ENCODE assay signal across 8 cellular contexts in genomic region chr2:9739508-9739907, GRCh38.
DNase-seq lines count a peak whose midpoint lies in the region; ATAC-seq and TF ChIP-seq lines count a peak whose summit lies in the region.

No MANE protein-coding gene starts in this region.

- H3K27me3 Mint-ChIP-seq in CD4-positive, alpha-beta memory T cell, result no peaks in the 10 kb centered on the region
- H3K27me3 Mint-ChIP-seq in activated naive CD8-positive, alpha-beta T cell treated with anti-CD3 and anti-CD28 coated beads, Interleukin-2, amount 50 U/mL, for 24 hours, result no peaks in the 10 kb centered on the region

- H3K9me3 Mint-ChIP-seq in CD4-positive, alpha-beta memory T cell, result peaks cover 0 to 4% (median under 1%) of the 10 kb centered on the region in 8 donors
- peaks cover 8% of the 10 kb centered on the region for H3K9me3 Mint-ChIP-seq in activated naive CD8-positive, alpha-beta T cell treated with anti-CD3 and anti-CD28 coated beads, Interleukin-2, amount 50 U/mL, for 24 hours

- H3K9me3 ChIP-seq in CD4-positive, alpha-beta memory T cell (ENCODE audit: control insufficient read depth in 1 of 2, low read length in 2 of 2), result no peaks in the 10 kb centered on the region
- H3K9me3 ChIP-seq in uterus, result no peaks in the 10 kb centered on the region

- peaks cover 34 to 70% (median 48%) of the 10 kb centered on the region in 4 donors for H3K4me1 Mint-ChIP-seq in CD4-positive, alpha-beta memory T cell
- peaks cover 43% of the 10 kb centered on the region for H3K4me1 Mint-ChIP-seq in activated naive CD8-positive, alpha-beta T cell treated with anti-CD3 and anti-CD28 coated beads, Interleukin-2, amount 50 U/mL, for 24 hours

- H3K27me3 ChIP-seq in CD4-positive, alpha-beta memory T cell (ENCODE audit: insufficient read depth, low read length), result no peaks in the 10 kb centered on the region
- H3K27me3 ChIP-seq in uterus, result no peaks in the 10 kb centered on the region

- no peaks in the 10 kb centered on the region for H3K36me3 ChIP-seq in CD4-positive, alpha-beta memory T cell (ENCODE audit: insufficient read depth, low read length)
- no peaks in the 10 kb centered on the region for H3K36me3 ChIP-seq in uterus

- peak; percentile 67 for ATAC-seq in activated naive CD8-positive, alpha-beta T cell treated with anti-CD3 and anti-CD28 coated beads, Interleukin-2, amount 50 U/mL, for 24 hours
- no peak for ATAC-seq in HG03521 (IDR thresholded peaks at IDR 0.05; ENCODE audit: unreplicated experiment)

- DNase-seq in CD4-positive, alpha-beta memory T cell, result peak; percentile 48 to 70 (median 54)
- DNase-seq in RWPE1 (ENCODE audit: low spot score) (no peak), mucosa of gallbladder (ENCODE audit: low spot score) (peak; percentile 39), uterus (peak; percentile 52 to 64), RPMI8226 (no peak), NOMO-1 treated with dmso at 0.1 percent for 144 hours (lab: John Stamatoyannopoulos, UW; ENCODE audit: unreplicated experiment) (no peak)
- DNase-seq in activated naive CD8-positive, alpha-beta T cell treated with anti-CD3 and anti-CD28 coated beads, Interleukin-2, amount 50 U/mL, for 24 hours, result peak; percentile 49

- TF ChIP-seq CTCF in RWPE1 (conservative IDR thresholded peaks at IDR 0.05; ENCODE audit: low read depth) (no peak), uterus (IDR thresholded peaks at IDR 0.05) (no peak)

- intact Hi-C loops in CD4-positive, alpha-beta memory T cell (cut with micrococcal nuclease), result loop anchor here (5.0 kb wide), 2 partner anchors 37 to 43 kb away; no protein-coding TSS in a partner anchor
- intact Hi-C loops in uterus (cut with DNase I; ENCODE audit: low total_unique reads), result no loop called here

- peaks cover 49% of the 10 kb centered on the region for H3K4me1 ChIP-seq in CD4-positive, alpha-beta memory T cell (ENCODE audit: insufficient read depth, low read length)
- H3K4me1 ChIP-seq in uterus, result peaks cover 0 to 5% of the 10 kb centered on the region in 2 donors

- CTCF ChIA-PET in CD4-positive, alpha-beta memory T cell (lab: Charles Lee; ENCODE audit: partially characterized antibody), result interaction anchor here (0.9 kb wide), 1 partner anchor 61 kb away, joined by 3 read pairs; no protein-coding TSS in a partner anchor
- CTCF ChIA-PET in RWPE1 (lab: Yijun Ruan, JAX), result interaction anchor here (0.8 kb wide), 1 partner anchor 64 kb away, joined by 4 read pairs; no protein-coding TSS in a partner anchor

- H3K4me3 Mint-ChIP-seq in CD4-positive, alpha-beta memory T cell, result peak overlapping the region; percentile 73 to 97 (median 87)
- peak overlapping the region; percentile 65 for H3K4me3 Mint-ChIP-seq in activated naive CD8-positive, alpha-beta T cell treated with anti-CD3 and anti-CD28 coated beads, Interleukin-2, amount 50 U/mL, for 24 hours

- H3K27ac ChIP-seq in CD4-positive, alpha-beta memory T cell (ENCODE audit: low read depth, low read length), result peak overlapping the region; percentile 62
- peak overlapping the region; percentile 63 for H3K27ac ChIP-seq in RWPE1
- H3K27ac ChIP-seq in uterus, result peak overlapping the region; percentile 64 to 75

- POLR2A ChIA-PET in CD4-positive, alpha-beta memory T cell (lab: Charles Lee; ENCODE audit: partially characterized antibody), result interaction anchor here (0.7 to 3.4 kb wide), 7 partner anchors 11 to 184 kb away, joined by 3 to 16 read pairs (median 6); partner anchors contain the start of genes ADAM17 and YWHAQ
- POLR2A ChIA-PET in RWPE1 (lab: Yijun Ruan, JAX; ENCODE audit: low non-redundant PET), result no interaction called here

- no peaks in the 10 kb centered on the region for H3K36me3 Mint-ChIP-seq in CD4-positive, alpha-beta memory T cell
- peaks cover 2% of the 10 kb centered on the region for H3K36me3 Mint-ChIP-seq in activated naive CD8-positive, alpha-beta T cell treated with anti-CD3 and anti-CD28 coated beads, Interleukin-2, amount 50 U/mL, for 24 hours (ENCODE audit: low read depth)

- H3K4me3 ChIP-seq in CD4-positive, alpha-beta memory T cell (ENCODE audit: low read length in 2 of 2), result peak overlapping the region in 1 of 2 donors; percentile 27
- H3K4me3 ChIP-seq in uterus, result peak overlapping the region; percentile 28 to 32

- no peak for TF ChIP-seq POLR2A in uterus (IDR thresholded peaks at IDR 0.05)

- peak overlapping the region; percentile 87 to 99 (median 96) for H3K27ac Mint-ChIP-seq in CD4-positive, alpha-beta memory T cell
- H3K27ac Mint-ChIP-seq in activated naive CD8-positive, alpha-beta T cell treated with anti-CD3 and anti-CD28 coated beads, Interleukin-2, amount 50 U/mL, for 24 hours, result peak overlapping the region; percentile 75

Comparison
In these comparisons a context has a peak if more than half of its experiments do, and no peak if none do; other contexts are left out.
1. DNase-seq: peak in CD4-positive, alpha-beta memory T cell (5 of 5), activated naive CD8-positive, alpha-beta T cell treated with anti-CD3 and anti-CD28 coated beads, Interleukin-2, amount 50 U/mL, for 24 hours (single experiment), mucosa of gallbladder (single experiment) and uterus (2 of 2); none in RWPE1 (single experiment), RPMI8226 (single experiment) and NOMO-1 treated with dmso at 0.1 percent for 144 hours (single experiment).
2. Peak in every context shown above with its lines, with median percentiles within 50 percentile points of each other: H3K27ac ChIP-seq.